Comparison of ENCODE assay signal across 14 cellular contexts in genomic region chr16:88881675-88882357, GRCh38. TPM values are rescaled to one million over a fixed set of nuclear protein-coding genes. Genes with fewer than 3 reads are reported as not detected.
"Had no signal": no experiment of that assay in that cellular context is flagged by ENCODE, and none has a peak within 500 bp of the region (broad histone marks: within the 10 kb centered on the region; RNA-seq: fewer than 3 reads in every experiment).

No MANE protein-coding gene starts in this region.

- H3K27ac ChIP-seq: coronary artery, lower lobe of right lung, neutrophil, SJSA1, upper lobe of right lung had no signal

- H3K36me3 Mint-ChIP-seq: activated naive CD8-positive, alpha-beta T cell treated with anti-CD3 and anti-CD28 coated beads for 36 hours; naive thymus-derived CD4-positive, alpha-beta T cell had no signal

- ATAC-seq: effector memory CD8-positive, alpha-beta T cell; lower lobe of right lung; right cardiac atrium had no signal

- H3K27me3 Mint-ChIP-seq: activated naive CD8-positive, alpha-beta T cell treated with anti-CD3 and anti-CD28 coated beads for 36 hours; naive thymus-derived CD4-positive, alpha-beta T cell had no signal

- H3K9me3 Mint-ChIP-seq: effector memory CD8-positive, alpha-beta T cell had no signal

- H3K27ac Mint-ChIP-seq: activated naive CD8-positive, alpha-beta T cell treated with anti-CD3 and anti-CD28 coated beads for 36 hours had no signal

- H3K9me3 ChIP-seq: lower lobe of right lung, neutrophil, SJSA1, upper lobe of right lung had no signal

- H3K4me3 ChIP-seq: lower lobe of right lung, SJSA1, upper lobe of right lung had no signal

- H3K27me3 ChIP-seq: neutrophil, upper lobe of right lung had no signal

- H3K4me1 Mint-ChIP-seq: activated naive CD8-positive, alpha-beta T cell treated with anti-CD3 and anti-CD28 coated beads for 36 hours had no signal

- DNase-seq: activated naive CD8-positive, alpha-beta T cell treated with anti-CD3 and anti-CD28 coated beads for 36 hours; effector memory CD8-positive, alpha-beta T cell; lower lobe of right lung; naive thymus-derived CD4-positive, alpha-beta T cell; right cardiac atrium; stimulated activated naive CD4-positive, alpha-beta T cell treated with Interleukin-2 at 50 U/mL for 16 hours; upper lobe of right lung had no signal

- H3K4me3 Mint-ChIP-seq: activated naive CD8-positive, alpha-beta T cell treated with anti-CD3 and anti-CD28 coated beads for 36 hours; effector memory CD8-positive, alpha-beta T cell; naive thymus-derived CD4-positive, alpha-beta T cell had no signal

- H3K36me3 ChIP-seq: SJSA1 had no signal

RNA-seq across cellular contexts. Expression of gene PABPN1L, which starts 15.4 kb away (rescaled TPM):
- total RNA-seq: activated CD8-positive, alpha-beta memory T cell treated with anti-CD3 and anti-CD28 coated beads for 36 hours; activated naive CD8-positive, alpha-beta T cell treated with anti-CD3 and anti-CD28 coated beads for 36 hours; epithelial cell of proximal tubule; lower lobe of right lung; mononuclear cell; naive thymus-derived CD4-positive, alpha-beta T cell; posterior vena cava; right cardiac atrium; SJSA1; upper lobe of right lung had no signal
- polyA plus RNA-seq: naive thymus-derived CD4-positive, alpha-beta T cell; right cardiac atrium had no signal
